11 cellular contexts compared by ENCODE assay signal in genomic region chr15:60420322-60420721, GRCh38.
"Had no signal": no experiment of that assay in that cellular context is flagged by ENCODE, and none has a peak within 500 bp of the region (broad histone marks: within the 10 kb centered on the region; RNA-seq: fewer than 3 reads in every experiment).

No MANE protein-coding gene starts in this region.

- ATAC-seq: SK-N-SH treated with all-trans-retinoic acid at 6 μM for 48 hours; stimulated activated naive B cell treated with anti-CD40 and anti-IgM and Interleukin-4, amounts not matched to agents 10 μg/mL and 1 μg/mL and 100 μg/mL, for 72 hours; WTC11 had no signal

- H3K27ac Mint-ChIP-seq: activated CD4-positive, alpha-beta T cell treated with anti-CD3 and anti-CD28 coated beads, Interleukin-2, amount 10 ng/mL, durations not matched to agents 7 days and 5 days; stimulated activated naive B cell treated with anti-CD40 and anti-IgM and Interleukin-4, amounts not matched to agents 10 μg/mL and 1 μg/mL and 100 μg/mL, for 72 hours; WTC11 had no signal

- H3K27ac ChIP-seq: esophagus squamous epithelium, spleen, transverse colon had no signal

- H3K4me3 Mint-ChIP-seq: activated CD4-positive, alpha-beta T cell treated with anti-CD3 and anti-CD28 coated beads, Interleukin-2, amount 10 ng/mL, durations not matched to agents 7 days and 5 days; stimulated activated naive B cell treated with anti-CD40 and anti-IgM and Interleukin-4, amounts not matched to agents 10 μg/mL and 1 μg/mL and 100 μg/mL, for 72 hours; WTC11 had no signal

- H3K9me3 ChIP-seq: esophagus squamous epithelium, left lung, spleen, transverse colon had no signal

- H3K36me3 ChIP-seq: transverse colon had no signal

- H3K27me3 Mint-ChIP-seq: activated CD4-positive, alpha-beta T cell treated with anti-CD3 and anti-CD28 coated beads, Interleukin-2, amount 10 ng/mL, durations not matched to agents 7 days and 5 days; stimulated activated naive B cell treated with anti-CD40 and anti-IgM and Interleukin-4, amounts not matched to agents 10 μg/mL and 1 μg/mL and 100 μg/mL, for 72 hours had no signal

- H3K9me3 Mint-ChIP-seq: activated CD4-positive, alpha-beta T cell treated with anti-CD3 and anti-CD28 coated beads, Interleukin-2, amount 10 ng/mL, durations not matched to agents 7 days and 5 days; stimulated activated naive B cell treated with anti-CD40 and anti-IgM and Interleukin-4, amounts not matched to agents 10 μg/mL and 1 μg/mL and 100 μg/mL, for 72 hours; WTC11 had no signal

- DNase-seq: activated CD4-positive, alpha-beta T cell treated with anti-CD3 and anti-CD28 coated beads, Interleukin-2, amount 10 ng/mL, durations not matched to agents 7 days and 5 days; activated naive CD4-positive, alpha-beta T cell treated with anti-CD3 and anti-CD28 coated beads, Interleukin-2, amount 50 U/mL, for 16 hours; esophagus squamous epithelium; left lung; spleen; stimulated activated CD4-positive, alpha-beta T cell treated with anti-CD3 and anti-CD28 coated beads, Interleukin-1b, Interleukin-23, amount 100 ng/mL, for 48 hours; stimulated activated naive B cell treated with anti-CD40 and anti-IgM and Interleukin-4, amounts not matched to agents 10 μg/mL and 1 μg/mL and 100 μg/mL, for 72 hours; transverse colon had no signal

- H3K4me3 ChIP-seq: esophagus squamous epithelium, left lung, spleen, transverse colon had no signal

- H3K27me3 ChIP-seq: esophagus squamous epithelium, foreskin keratinocyte, left lung, spleen, transverse colon had no signal
